ENCODE assay signal across 10 cellular contexts in the genomic region with DNA sequence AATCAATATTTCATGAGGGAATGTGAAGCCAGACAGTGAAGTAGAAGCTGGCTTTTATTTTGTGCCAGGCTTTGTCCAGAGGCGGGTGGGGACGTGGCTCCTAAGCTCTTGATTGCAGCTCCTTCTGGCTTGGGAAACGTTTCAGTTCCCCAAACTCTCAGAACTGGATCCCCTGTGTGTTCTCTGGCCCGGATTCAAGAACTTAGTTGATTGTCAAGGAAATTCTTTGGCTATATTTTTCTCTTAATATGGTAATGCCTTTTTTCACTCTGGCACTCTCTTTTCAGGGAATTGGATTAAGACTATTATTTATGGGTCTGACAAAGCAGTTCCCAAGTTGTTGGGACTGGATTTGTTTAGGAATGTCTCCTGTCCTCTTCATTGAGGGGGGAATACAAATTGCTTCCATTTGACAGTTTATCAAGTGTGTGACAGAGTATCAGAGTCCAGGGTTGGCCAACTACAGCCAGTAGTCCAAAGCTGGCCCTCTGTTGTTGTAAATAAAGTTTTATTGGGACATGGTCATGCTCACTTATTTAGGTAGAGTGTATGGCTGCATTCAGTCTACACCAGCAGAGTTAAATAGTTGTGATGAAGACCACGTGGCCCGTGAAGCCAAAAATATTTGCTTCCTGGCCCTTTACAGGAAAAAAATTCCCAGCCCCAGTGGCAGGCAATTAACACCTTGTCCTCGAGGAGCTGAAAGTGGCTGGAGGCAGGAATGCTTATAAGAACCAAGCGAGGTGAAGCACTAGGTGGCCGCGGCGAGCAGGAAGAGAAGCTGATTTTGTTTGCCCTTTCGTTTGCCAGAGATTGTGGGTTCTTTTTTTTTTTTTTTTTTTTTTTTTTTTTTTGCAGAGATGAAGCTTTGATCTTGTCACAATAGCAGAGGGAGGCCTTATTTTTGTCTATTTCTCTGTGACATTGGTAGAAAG. TPM values are rescaled to one million over a fixed set of nuclear protein-coding genes. Genes with fewer than 3 reads are reported as not detected.
DNase-seq lines count a peak whose midpoint lies in the region; ATAC-seq and TF ChIP-seq lines count a peak whose summit lies in the region.
"Had no signal": no experiment of that assay in that cellular context is flagged by ENCODE, and none has a peak within 500 bp of the region (broad histone marks: within the 10 kb centered on the region; RNA-seq: fewer than 3 reads in every experiment).

No MANE protein-coding gene starts in this region.

- H3K27me3 Mint-ChIP-seq in MCF 10A (ENCODE audit: insufficient read depth, unreplicated experiment) = no peaks in the 10 kb centered on the region

- no peaks in the 10 kb centered on the region for H3K9me3 ChIP-seq in A673 (ENCODE audit: low read depth, low read length, poor library complexity, severe bottlenecking)
- no peaks in the 10 kb centered on the region for H3K9me3 ChIP-seq in left lung
- H3K9me3 ChIP-seq: pancreas had no signal

- in situ Hi-C loops in G401 (cut with HindIII; ENCODE audit: low sequenced_read_pairs) = no loop called here

- peaks cover 9% of the 10 kb centered on the region for H3K4me1 ChIP-seq in A673 (ENCODE audit: insufficient read depth, low read length, poor library complexity, severe bottlenecking)
- H3K4me1 ChIP-seq in left lung = peaks cover 12 to 15% of the 10 kb centered on the region in 2 donors
- H3K4me1 ChIP-seq: pancreas had no signal

- CTCF ChIA-PET in A673 (lab: Charles Lee) (interaction anchor here (1.5 kb wide), 1 partner anchor 70 kb away, joined by 5 read pairs; no protein-coding TSS in a partner anchor), MCF 10A (lab: Yijun Ruan, JAX) (interaction anchor here (0.6 to 5.8 kb wide), 9 partner anchors 12 to 990 kb away, joined by 3 to 39 read pairs (median 4); no protein-coding TSS in a partner anchor)

- no peak overlapping the region for H3K4me3 ChIP-seq in A673 (ENCODE audit: low read depth, low read length, poor library complexity, severe bottlenecking)
- no peak overlapping the region for H3K4me3 ChIP-seq in Jurkat, Clone E6-1 (ENCODE audit: low read length)
- H3K4me3 ChIP-seq in left lung = no peak overlapping the region
- H3K4me3 ChIP-seq: pancreas had no signal

- H3K4me1 Mint-ChIP-seq in MCF 10A (ENCODE audit: insufficient read depth, unreplicated experiment) = peaks cover 71% of the 10 kb centered on the region

- no TSS peak for BruUV-seq in A673 (replicated peaks; lab: Mats Ljungman, UMichigan)
- BruUV-seq in MCF 10A (replicated peaks; lab: Mats Ljungman, UMichigan) = TSS peak; percentile 45

- intact Hi-C loops in A673 (cut with micrococcal nuclease; ENCODE audit: unreplicated experiment) = no loop called here
- intact Hi-C loops in MCF 10A (cut with micrococcal nuclease) = no loop called here
- intact Hi-C loops in left lung (cut with DNase I) = no loop called here

- no peaks in the 10 kb centered on the region for H3K27me3 ChIP-seq in A673 (replicated peaks; ENCODE audit: insufficient read depth, low read depth, low read length, poor library complexity)
- no peaks in the 10 kb centered on the region for H3K27me3 ChIP-seq in left lung
- H3K27me3 ChIP-seq: pancreas had no signal

- H3K36me3 Mint-ChIP-seq in MCF 10A (ENCODE audit: insufficient read depth, unreplicated experiment) = peaks cover 62% of the 10 kb centered on the region

- peak; percentile 75 for DNase-seq in A673 (ENCODE audit: low spot score)
- DNase-seq in Jurkat, Clone E6-1 (ENCODE audit: low read depth, low spot score) = peak; percentile 22
- DNase-seq in MCF 10A (ENCODE audit: unreplicated experiment) = peak; percentile 77
- DNase-seq in left lung = peak; percentile 59 to 68
- DNase-seq in NCI-H1092 (lab: John Stamatoyannopoulos, UW) = no peak
- no peak for DNase-seq in G401 (ENCODE audit: low spot score)

- no peaks in the 10 kb centered on the region for H3K36me3 ChIP-seq in A673 (ENCODE audit: insufficient read depth, low read length, poor library complexity, severe bottlenecking)
- no peaks in the 10 kb centered on the region for H3K36me3 ChIP-seq in left lung
- H3K36me3 ChIP-seq: pancreas had no signal

- ATAC-seq in left lung (peak; percentile 67), HG03460 (IDR thresholded peaks at IDR 0.05; ENCODE audit: unreplicated experiment) (no peak), GM21528 (IDR thresholded peaks at IDR 0.05; ENCODE audit: low FRiP score, unreplicated experiment) (no peak)

- TF ChIP-seq CTCF in A673 (conservative IDR thresholded peaks at IDR 0.05; ENCODE audit: low read depth, low read length) (no peak), MCF 10A (IDR thresholded peaks at IDR 0.05; ENCODE audit: unreplicated experiment) (no peak), left lung (IDR thresholded peaks at IDR 0.05) (no peak)

- POLR2A ChIA-PET in A673 (lab: Charles Lee; ENCODE audit: low non-redundant PET) (no interaction called here), MCF 10A (lab: Yijun Ruan, JAX) (interaction anchor here (0.6 to 15.0 kb wide), 16 partner anchors 9 to 433 kb away, joined by 3 to 291 read pairs (median 4); a partner anchor contains a TSS)

- peak overlapping the region; percentile 92 for H3K27ac Mint-ChIP-seq in MCF 10A (ENCODE audit: low read depth, unreplicated experiment)

- peak overlapping the region; percentile 60 for H3K4me3 Mint-ChIP-seq in MCF 10A (ENCODE audit: unreplicated experiment)

- H3K27ac ChIP-seq in A673 (ENCODE audit: low read depth, low read length, poor library complexity, severe bottlenecking) = peak overlapping the region; percentile 58
- peak overlapping the region; percentile 11 to 19 for H3K27ac ChIP-seq in left lung
- H3K27ac ChIP-seq: pancreas had no signal

- H3K9me3 Mint-ChIP-seq in MCF 10A (ENCODE audit: unreplicated experiment) = no peaks in the 10 kb centered on the region

RNA-seq across cellular contexts. Expression of a gene that starts 34.3 kb away (rescaled TPM):
- total RNA-seq in A673 (2021) (0.17 and 0.55 TPM in 2 replicates), MCF 10A (2022) (157 and 175 TPM in 2 replicates), left lung (100 to 1,000 TPM in 1 of 2 donors, 10 to 100 TPM in 1; 80.5 to 124 TPM)
- not detected for polyA plus RNA-seq in Jurkat, Clone E6-1 (2012; ENCODE audit: insufficient read depth, insufficient read length)
- 4.5 and 9.2 TPM in 2 replicates for total RNA-seq in G401 (2014; rRNA removed; shearing (Covaris generic))

RNA-seq across cellular contexts. Expression of a gene that starts 41.2 kb away (rescaled TPM):
- total RNA-seq in A673 (2021) = not detected in 2 replicates
- polyA plus RNA-seq in Jurkat, Clone E6-1 (2012; ENCODE audit: insufficient read depth, insufficient read length) = not detected
- total RNA-seq in MCF 10A (2022) = not detected in 2 replicates
- total RNA-seq in left lung = not detected
- not detected in 2 replicates for total RNA-seq in G401 (2014; rRNA removed; shearing (Covaris generic))
- total RNA-seq: pancreas, subcutaneous adipose tissue had no signal
- polyA plus RNA-seq: pancreas had no signal

Comparison
In these comparisons a context has a peak if more than half of its experiments do, and no peak if none do; other contexts are left out.
1. DNase-seq: peak in A673 (single experiment), Jurkat, Clone E6-1 (single experiment), MCF 10A (single experiment) and left lung (2 of 2); none in NCI-H1092 (single experiment) and G401 (single experiment).